In the genomic region with DNA sequence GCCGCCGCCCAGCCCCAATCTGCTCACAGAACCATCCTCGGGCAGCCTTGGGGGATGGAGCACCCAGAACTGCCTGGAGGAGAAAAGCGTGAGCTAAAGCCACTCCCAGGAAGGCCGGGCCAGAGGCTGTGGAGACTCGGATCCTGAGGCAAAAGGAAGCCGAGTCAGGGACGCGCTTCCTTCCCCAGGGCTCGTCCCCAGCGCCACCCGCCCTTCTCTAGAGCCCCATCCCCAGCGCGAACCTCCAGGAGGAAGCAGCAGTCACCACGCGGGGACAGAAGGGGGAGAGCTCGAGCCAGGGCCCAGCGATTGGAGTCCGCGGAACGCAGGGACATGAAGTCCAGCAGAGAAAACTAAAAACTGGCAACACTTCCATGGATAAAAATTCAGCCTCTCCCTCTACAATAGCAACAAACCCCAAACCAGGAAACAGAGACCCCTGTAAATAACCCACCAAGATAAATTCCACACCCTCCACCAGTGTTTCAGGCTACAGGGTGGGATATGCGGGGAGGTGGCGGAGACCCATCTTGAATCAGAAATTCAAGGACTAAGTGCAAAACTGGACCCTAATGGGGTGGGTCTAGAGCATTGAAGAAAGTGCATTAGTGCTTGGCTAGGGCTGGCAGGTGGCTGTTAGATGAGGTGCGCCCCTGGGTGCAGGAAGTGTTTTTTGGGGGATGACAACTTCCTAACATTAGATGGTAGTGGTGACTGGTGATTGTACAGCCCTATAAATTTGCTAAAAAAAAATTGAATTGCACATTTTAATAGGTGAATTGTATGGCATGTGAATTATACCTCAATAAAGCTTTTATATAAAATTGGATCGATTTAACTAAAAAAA, we compare ENCODE assay signal across 8 cellular contexts.
DNase-seq lines count a peak whose midpoint lies in the region; ATAC-seq, FAIRE-seq and TF ChIP-seq lines count a peak whose summit lies in the region.

No MANE protein-coding gene starts in this region.

- no peak for FAIRE-seq in HTR-8/SVneo (lab: Jason Lieb, UNC)

- TF ChIP-seq CTCF in fibroblast of pulmonary artery (IDR thresholded peaks at IDR 0.05; ENCODE audit: low read length, missing control alignments): peak; percentile 84

- peak in 10 of 14 donors; percentile 11 to 45 (median 26) for DNase-seq in C1 segment of cervical spinal cord (lab: John Stamatoyannopoulos, UW)
- peak; percentile 61 for DNase-seq in HTR-8/SVneo (ENCODE audit: insufficient read length, low spot score)
- peak; percentile 17 to 42 for DNase-seq in activated CD4-positive, alpha-beta T cell treated with anti-CD3 and anti-CD28 coated beads, Interleukin-2, amount 50 U/mL, for 48 hours
- DNase-seq in fibroblast of pulmonary artery (ENCODE audit: low read depth): peak; percentile 81
- peak; percentile 68 for DNase-seq in mucosa of gallbladder (ENCODE audit: low spot score)
- peak; percentile 87 for DNase-seq in ureter (ENCODE audit: low spot score)
- no peak for DNase-seq in OCI-M2 (lab: John Stamatoyannopoulos, UW; ENCODE audit: unreplicated experiment)

- H3K4me3 ChIP-seq in fibroblast of pulmonary artery (replicated peaks; ENCODE audit: low read depth, low read length): peak overlapping the region; percentile 17

- ATAC-seq in GM21786 (IDR thresholded peaks at IDR 0.05; ENCODE audit: unreplicated experiment): no peak
